ENCODE assay signal across 13 cellular contexts in genomic region chr1:85911742-85912141, GRCh38.
DNase-seq lines count a peak whose midpoint lies in the region; FAIRE-seq and TF ChIP-seq lines count a peak whose summit lies in the region.
"Had no signal": no experiment of that assay in that cellular context is flagged by ENCODE, and none has a peak within 500 bp of the region (broad histone marks: within the 10 kb centered on the region; RNA-seq: fewer than 3 reads in every experiment).

No MANE protein-coding gene starts in this region.

- no peak overlapping the region for H3K9ac ChIP-seq in keratinocyte (ENCODE audit: control insufficient read depth, extremely low read depth, insufficient read depth, low read length)

- H3K9me3 Mint-ChIP-seq in CD8-positive, alpha-beta memory T cell, result no peaks in the 10 kb centered on the region

- H3K27ac Mint-ChIP-seq in CD8-positive, alpha-beta memory T cell, result no peak overlapping the region

- peak; percentile 7 for DNase-seq in AG10803 (ENCODE audit: low read depth)
- peak; percentile 8 for DNase-seq in HEK293T (ENCODE audit: extremely low spot score)
- no peak for DNase-seq in keratinocyte (ENCODE audit: low read depth, low spot score)
- DNase-seq in NCI-H526 (lab: John Stamatoyannopoulos, UW), result no peak
- DNase-seq in CD8-positive, alpha-beta memory T cell, result no peak
- DNase-seq in caudate nucleus (lab: John Stamatoyannopoulos, UW), result no peak
- no peak for DNase-seq in NCI-H2107 treated with DMSO at 0.1 percent for 48 hours (lab: John Stamatoyannopoulos, UW; ENCODE audit: unreplicated experiment)
- DNase-seq: activated CD8-positive, alpha-beta memory T cell treated with anti-CD3 and anti-CD28 coated beads for 24 hours; mucosa of descending colon; NCI-H2029; stimulated activated CD8-positive, alpha-beta memory T cell treated with anti-CD3 and anti-CD28 coated beads, Interleukin-4, amount 100 ng/mL, for 48 hours had no signal

- no peaks in the 10 kb centered on the region for H3K9me1 ChIP-seq in keratinocyte (ENCODE audit: control insufficient read depth, extremely low read depth, insufficient read depth, low read length)

- H3K4me3 ChIP-seq in AG10803 (ENCODE audit: low read length) (no peak overlapping the region), keratinocyte (ENCODE audit: control insufficient read depth in 2 of 3, extremely low read depth in 1 of 3, insufficient read depth in 2 of 3, low read depth in 1 of 3, low read length in 3 of 3) (no peak overlapping the region)
- no peak overlapping the region for H3K4me3 ChIP-seq in CD8-positive, alpha-beta memory T cell (ENCODE audit: low read length)
- H3K4me3 ChIP-seq: mucosa of descending colon, SJCRH30 had no signal

- H3K36me3 Mint-ChIP-seq in CD8-positive, alpha-beta memory T cell, result no peaks in the 10 kb centered on the region

- CTCF ChIA-PET in HEK293T (lab: Yijun Ruan, JAX), result no interaction called here
- CTCF ChIA-PET in CD8-positive, alpha-beta memory T cell (lab: Charles Lee), result no interaction called here

- FAIRE-seq in keratinocyte (lab: Jason Lieb, UNC), result no peak

- H3K9me3 ChIP-seq in keratinocyte (ENCODE audit: control insufficient read depth, low read depth, low read length), result no peaks in the 10 kb centered on the region
- H3K9me3 ChIP-seq in CD8-positive, alpha-beta memory T cell (ENCODE audit: low read length), result no peaks in the 10 kb centered on the region
- H3K9me3 ChIP-seq: mucosa of descending colon, SJCRH30 had no signal

- H3K4me3 Mint-ChIP-seq in CD8-positive, alpha-beta memory T cell, result no peak overlapping the region

- H3K27me3 Mint-ChIP-seq in CD8-positive, alpha-beta memory T cell, result peaks cover 0 to 2% of the 10 kb centered on the region in 2 donors

- H3K27me3 ChIP-seq in keratinocyte (ENCODE audit: control insufficient read depth, extremely low read depth, insufficient read depth, low read length), result no peaks in the 10 kb centered on the region
- H3K27me3 ChIP-seq in CD8-positive, alpha-beta memory T cell (ENCODE audit: insufficient read depth, low read length, poor library complexity, severe bottlenecking), result no peaks in the 10 kb centered on the region
- H3K27me3 ChIP-seq: SJCRH30 had no signal

- no peaks in the 10 kb centered on the region for H3K36me3 ChIP-seq in keratinocyte (ENCODE audit: control insufficient read depth in 2 of 2, extremely low read depth in 1 of 2, insufficient read depth in 2 of 2, low read length in 2 of 2)
- no peaks in the 10 kb centered on the region for H3K36me3 ChIP-seq in CD8-positive, alpha-beta memory T cell (ENCODE audit: insufficient read depth, low read length)
- H3K36me3 ChIP-seq: SJCRH30 had no signal

- H3K79me2 ChIP-seq in keratinocyte (ENCODE audit: control insufficient read depth, insufficient read depth, low read length), result no peaks in the 10 kb centered on the region

- H3K4me1 ChIP-seq in keratinocyte (ENCODE audit: control insufficient read depth, extremely low read depth, insufficient read depth, low read length), result no peaks in the 10 kb centered on the region
- H3K4me1 ChIP-seq in CD8-positive, alpha-beta memory T cell (ENCODE audit: insufficient read depth, low read length), result no peaks in the 10 kb centered on the region
- H3K4me1 ChIP-seq: SJCRH30 had no signal

- POLR2A ChIA-PET in HEK293T (lab: Yijun Ruan, JAX), result no interaction called here
- POLR2A ChIA-PET in CD8-positive, alpha-beta memory T cell (lab: Charles Lee), result no interaction called here

- H2AFZ ChIP-seq in keratinocyte (ENCODE audit: control insufficient read depth, low read length), result no peak overlapping the region

- H3K4me1 Mint-ChIP-seq in CD8-positive, alpha-beta memory T cell, result no peaks in the 10 kb centered on the region

- H3K4me2 ChIP-seq in keratinocyte (ENCODE audit: control insufficient read depth, extremely low read depth, insufficient read depth, low read depth, low read length), result no peak overlapping the region

- dilution Hi-C loops in keratinocyte (cut with MboI; ENCODE audit: extremely low pct_ligation_motif_present, low sequenced_read_pairs), result no loop called here

- no peak overlapping the region for H3K27ac ChIP-seq in VCaP
- H3K27ac ChIP-seq in keratinocyte (ENCODE audit: control insufficient read depth, insufficient read depth, low read length), result no peak overlapping the region
- no peak overlapping the region for H3K27ac ChIP-seq in CD8-positive, alpha-beta memory T cell (ENCODE audit: low read depth, low read length)
- no peak overlapping the region for H3K27ac ChIP-seq in caudate nucleus (ENCODE audit: low read depth, low read length)
- H3K27ac ChIP-seq: SJCRH30 had no signal

- no peaks in the 10 kb centered on the region for H4K20me1 ChIP-seq in keratinocyte (ENCODE audit: control insufficient read depth, extremely low read depth, insufficient read depth, low read length)

- TF ChIP-seq CTCF in AG10803 (conservative IDR thresholded peaks at IDR 0.05; ENCODE audit: low read length) (peak; percentile 54), VCaP (conservative IDR thresholded peaks at IDR 0.05) (peak; percentile 43), keratinocyte (optimal IDR thresholded peaks at IDR 0.05 in 1 of 3, IDR thresholded peaks at IDR 0.05 in 1 of 3, conservative IDR thresholded peaks at IDR 0.05 in 1 of 3; ENCODE audit: extremely low read depth in 1 of 3, insufficient read depth in 2 of 3, low read length in 3 of 3) (peak; percentile 7 to 25 (median 22))

TF ChIP-seq in HEK293T, 16 proteins besides CTCF, POLR2A, EP300 and RAD21:
- no peak for TF ChIP-seq HDGF (IDR thresholded peaks at IDR 0.05; ENCODE audit: borderline replicate concordance)
- TF ChIP-seq NFRKB (IDR thresholded peaks at IDR 0.05), result no peak
- TF ChIP-seq FOXM1 (IDR thresholded peaks at IDR 0.05; ENCODE audit: borderline replicate concordance), result no peak
- no peak for TF ChIP-seq PKNOX1 (IDR thresholded peaks at IDR 0.05)
- TF ChIP-seq ARNT (IDR thresholded peaks at IDR 0.05), result no peak
- TF ChIP-seq ZNF384 (IDR thresholded peaks at IDR 0.05), result no peak
- TF ChIP-seq L3MBTL2 (conservative IDR thresholded peaks at IDR 0.05), result no peak
- no peak for TF ChIP-seq BHLHE40 (IDR thresholded peaks at IDR 0.05; ENCODE audit: borderline replicate concordance)
- TF ChIP-seq SP1 (IDR thresholded peaks at IDR 0.05), result no peak
- TF ChIP-seq SUZ12 (IDR thresholded peaks at IDR 0.05), result no peak

Comparison
In these comparisons a context has a peak if more than half of its experiments do, and no peak if none do; other contexts are left out.
1. DNase-seq: peak in AG10803 (single experiment) and HEK293T (single experiment); none in keratinocyte (single experiment), NCI-H526 (0 of 2), CD8-positive, alpha-beta memory T cell (0 of 5), caudate nucleus (0 of 61) and NCI-H2107 treated with DMSO at 0.1 percent for 48 hours (single experiment).
2. Peak in every context shown above with its lines, with median percentiles within 50 percentile points of each other: CTCF ChIP-seq.